ENCODE assay signal across 1 cellular context in genomic region chr19:49534632-49535385, GRCh38.
TF ChIP-seq lines count a peak whose summit lies in the region.

No MANE protein-coding gene starts in this region.

TF ChIP-seq in GM23338, 12 proteins besides CTCF, POLR2A, EP300 and RAD21 (continued from another document):
- TF ChIP-seq ZNF462 (CRISPR knock-in tag; IDR thresholded peaks at IDR 0.05) (no peak), NANOG (IDR thresholded peaks at IDR 0.05; ENCODE audit: borderline replicate concordance) (no peak), STAT1 (IDR thresholded peaks at IDR 0.05; ENCODE audit: unreplicated experiment) (no peak)
